25 cellular contexts compared by ENCODE assay signal in the genomic region with DNA sequence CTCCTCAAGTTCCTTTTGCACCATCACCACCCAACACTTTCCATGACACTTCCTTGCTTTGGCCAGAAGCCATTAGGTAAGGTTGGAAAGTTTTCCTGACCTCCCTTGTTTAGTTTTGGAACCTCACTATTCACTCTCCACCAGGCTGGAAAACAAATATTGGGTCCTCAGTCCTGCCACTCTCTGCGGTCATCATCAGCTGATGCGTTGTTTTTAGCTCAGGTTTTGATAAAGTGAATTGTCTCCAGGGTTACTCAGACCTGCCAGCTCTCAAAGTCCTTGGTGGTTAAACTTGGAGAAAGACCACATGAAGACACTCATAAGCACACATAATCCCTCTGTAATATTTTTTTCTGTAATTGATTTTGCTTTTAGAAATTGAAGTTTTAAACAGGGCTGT. TPM values are rescaled to one million over a fixed set of nuclear protein-coding genes. Genes with fewer than 3 reads are reported as not detected.
DNase-seq lines count a peak whose midpoint lies in the region; ATAC-seq and TF ChIP-seq lines count a peak whose summit lies in the region.
"Had no signal": no experiment of that assay in that cellular context is flagged by ENCODE, and none has a peak within 500 bp of the region (broad histone marks: within the 10 kb centered on the region; RNA-seq: fewer than 3 reads in every experiment).

No MANE protein-coding gene starts in this region.

- H3K4me1 Mint-ChIP-seq in neural crest cell: no peaks in the 10 kb centered on the region
- H3K4me1 Mint-ChIP-seq: B cell; CD8-positive, alpha-beta memory T cell had no signal

- H3K4me3 ChIP-seq in heart right ventricle: peak overlapping the region in 1 of 10 donors; percentile 28
- no peak overlapping the region for H3K4me3 ChIP-seq in right atrium auricular region
- no peak overlapping the region for H3K4me3 ChIP-seq in PC-9
- H3K4me3 ChIP-seq: A549; BLaER1 treated with 17β-estradiol and CSF1 and Interleukin-3, amounts not matched to agents 10 nM and 100 nM; GM12878 had no signal

- no peaks in the 10 kb centered on the region for H4K20me1 ChIP-seq in PC-9 (ENCODE audit: insufficient read depth)
- H4K20me1 ChIP-seq: BLaER1 treated with 17β-estradiol and CSF1 and Interleukin-3, amounts not matched to agents 10 nM and 100 nM had no signal

- H3K27me3 ChIP-seq in heart right ventricle: no peaks in the 10 kb centered on the region
- no peaks in the 10 kb centered on the region for H3K27me3 ChIP-seq in right atrium auricular region
- no peaks in the 10 kb centered on the region for H3K27me3 ChIP-seq in PC-9 (ENCODE audit: insufficient read depth, low read depth)
- H3K27me3 ChIP-seq: BLaER1 treated with 17β-estradiol and CSF1 and Interleukin-3, amounts not matched to agents 10 nM and 100 nM had no signal

- DNase-seq in Right ventricle myocardium superior: no peak
- DNase-seq in cardiac septum (ENCODE audit: low spot score): no peak
- DNase-seq in heart right ventricle: no peak
- no peak for DNase-seq in right atrium auricular region (ENCODE audit: low spot score)
- DNase-seq in left ventricle myocardium superior: no peak
- no peak for DNase-seq in neural crest cell (ENCODE audit: low read depth, low spot score)
- DNase-seq in PC-9: no peak
- DNase-seq: AML-193; CD4-positive, alpha-beta T cell; CD8-positive, alpha-beta memory T cell; COR-L47; DMS 273 treated with DMSO at 0.1 percent for 48 hours; DMS153; DMS53; DMS79; DND-41; EL; GDM1 had no signal

- no peak overlapping the region for H3K4me2 ChIP-seq in PC-9
- H3K4me2 ChIP-seq: A549; BLaER1 treated with 17β-estradiol and CSF1 and Interleukin-3, amounts not matched to agents 10 nM and 100 nM had no signal

- no peaks in the 10 kb centered on the region for H3K9me3 Mint-ChIP-seq in neural crest cell
- H3K9me3 Mint-ChIP-seq: CD4-positive, alpha-beta T cell; CD8-positive, alpha-beta memory T cell had no signal

- H3K9me2 ChIP-seq in PC-9 (ENCODE audit: insufficient read depth): no peaks in the 10 kb centered on the region

- H3K36me3 ChIP-seq in heart right ventricle (peaks cover 0 to 24% (median 3%) of the 10 kb centered on the region in 9 donors), right atrium auricular region (peaks cover under 1% of the 10 kb centered on the region), PC-9 (ENCODE audit: low read depth) (no peaks in the 10 kb centered on the region)

- peaks cover 17% of the 10 kb centered on the region for H3K27me3 Mint-ChIP-seq in neural crest cell (ENCODE audit: low read depth)
- H3K27me3 Mint-ChIP-seq: B cell; CD8-positive, alpha-beta memory T cell had no signal

- H3K27ac ChIP-seq in heart right ventricle (peak overlapping the region in 1 of 10 donors; percentile 29), right atrium auricular region (no peak overlapping the region), PC-9 (no peak overlapping the region)
- H3K27ac ChIP-seq: 22Rv1; A549; BLaER1 treated with 17β-estradiol and CSF1 and Interleukin-3, amounts not matched to agents 10 nM and 100 nM; C4-2B had no signal

- POLR2A ChIA-PET in PC-9 (lab: Charles Lee; ENCODE audit: unreplicated experiment): no interaction called here

- H3K79me2 ChIP-seq in PC-9 (ENCODE audit: low read depth): no peaks in the 10 kb centered on the region

- H2AFZ ChIP-seq in PC-9: no peak overlapping the region

- H3K27ac Mint-ChIP-seq in neural crest cell (ENCODE audit: unreplicated experiment): peak overlapping the region; percentile 28
- H3K27ac Mint-ChIP-seq: B cell; CD4-positive, alpha-beta T cell; CD8-positive, alpha-beta memory T cell had no signal

- H3K36me3 Mint-ChIP-seq in neural crest cell (ENCODE audit: low read depth): peaks cover 3% of the 10 kb centered on the region

- intact Hi-C loops in Right ventricle myocardium superior (cut with DNase I): no loop called here
- intact Hi-C loops in cardiac septum (cut with DNase I): no loop called here
- intact Hi-C loops in heart right ventricle (cut with DNase I): no loop called here
- intact Hi-C loops in left ventricle myocardium superior (cut with micrococcal nuclease): no loop called here
- intact Hi-C loops in PC-9 (cut with micrococcal nuclease; ENCODE audit: unreplicated experiment): no loop called here

- WGBS in heart right ventricle, 2 donors: 46 to 63% methylated on average over 2 of the region's 2 CpGs

- CTCF ChIA-PET in PC-9 (lab: Charles Lee): no interaction called here

- H3K4me3 Mint-ChIP-seq in neural crest cell: no peak overlapping the region
- H3K4me3 Mint-ChIP-seq: B cell; CD4-positive, alpha-beta T cell; CD8-positive, alpha-beta memory T cell had no signal

- H3K9me3 ChIP-seq in heart right ventricle (no peaks in the 10 kb centered on the region), right atrium auricular region (no peaks in the 10 kb centered on the region), PC-9 (ENCODE audit: insufficient read depth, low read depth) (no peaks in the 10 kb centered on the region)
- H3K9me3 ChIP-seq: A549; BLaER1 treated with 17β-estradiol and CSF1 and Interleukin-3, amounts not matched to agents 10 nM and 100 nM had no signal

- no peak for TF ChIP-seq CTCF in heart right ventricle (IDR thresholded peaks at IDR 0.05)
- TF ChIP-seq CTCF in right atrium auricular region (IDR thresholded peaks at IDR 0.05): no peak
- TF ChIP-seq CTCF in neural crest cell (conservative IDR thresholded peaks at IDR 0.05): no peak
- no peak for TF ChIP-seq CTCF in PC-9 (conservative IDR thresholded peaks at IDR 0.05)

- BruUV-seq in PC-9 (replicated peaks; lab: Mats Ljungman, UMichigan): no TSS peak

- H3F3A ChIP-seq in PC-9 (ENCODE audit: insufficient read depth, low read depth): no peaks in the 10 kb centered on the region

- no peaks in the 10 kb centered on the region for H3K4me1 ChIP-seq in heart right ventricle
- no peaks in the 10 kb centered on the region for H3K4me1 ChIP-seq in right atrium auricular region
- no peaks in the 10 kb centered on the region for H3K4me1 ChIP-seq in PC-9 (replicated peaks; ENCODE audit: insufficient read depth)
- H3K4me1 ChIP-seq: A549; BLaER1 treated with 17β-estradiol and CSF1 and Interleukin-3, amounts not matched to agents 10 nM and 100 nM had no signal

- ATAC-seq in Right ventricle myocardium superior (ENCODE audit: poor library complexity): peak; percentile 31
- peak in 6 of 8 donors; percentile 17 to 79 (median 54) for ATAC-seq in heart right ventricle
- peak; percentile 82 for ATAC-seq in left ventricle myocardium superior
- ATAC-seq in HG03565 (IDR thresholded peaks at IDR 0.05; ENCODE audit: unreplicated experiment): no peak
- ATAC-seq: A549, GM12878 had no signal

RNA-seq across cellular contexts. Expression of a gene that starts 55.5 kb away (rescaled TPM):
- 15.3 TPM for total RNA-seq in Right ventricle myocardium superior
- total RNA-seq in cardiac septum: 19.5 TPM
- total RNA-seq in heart right ventricle: 10 to 100 TPM; 14.4 to 28.9 (median 20.5) TPM
- 1 to 10 TPM; 3.4 to 7.2 TPM for polyA plus RNA-seq in heart right ventricle
- total RNA-seq in right atrium auricular region: 10 to 100 TPM; 13.0 to 17.1 TPM
- total RNA-seq in left ventricle myocardium superior: 17.7 TPM
- total RNA-seq in neural crest cell: 6.2 and 7.1 TPM in 2 replicates
- 14.3 and 15.6 TPM in 2 replicates for total RNA-seq in PC-9 (2021)
